27 cellular contexts compared by ENCODE assay signal in genomic region chr5:179235416-179236400, GRCh38.
A peak's percentile ranks its signal among the peaks of the same experiment; 100 is the strongest.
DNase-seq lines count a peak whose midpoint lies in the region; ATAC-seq and TF ChIP-seq lines count a peak whose summit lies in the region.
"Had no signal": no experiment of that assay in that cellular context is flagged by ENCODE, and none has a peak within 500 bp of the region (broad histone marks: within the 10 kb centered on the region; RNA-seq: fewer than 3 reads in every experiment).

No MANE protein-coding gene starts in this region.

- intact Hi-C loops in activated CD8-positive, alpha-beta T cell treated with anti-CD3 and anti-CD28 coated beads for 36 hours (cut with micrococcal nuclease): no loop called here

- peak; percentile 14 for DNase-seq in activated naive CD4-positive, alpha-beta T cell treated with anti-CD3 and anti-CD28 coated beads, Interleukin-2, amount 10 ng/mL, durations not matched to agents 7 days and 5 days
- no peak for DNase-seq in activated naive CD4-positive, alpha-beta T cell (lab: John Stamatoyannopoulos, UW)
- peak; percentile 47 for DNase-seq in RWPE2 (ENCODE audit: low spot score)
- DNase-seq in islet precursor cell: peak; percentile 28
- DNase-seq in suprapubic skin (ENCODE audit: low spot score in 2 of 2): peak; percentile 36 to 59
- no peak for DNase-seq in activated CD8-positive, alpha-beta T cell treated with anti-CD3 and anti-CD28 coated beads for 36 hours
- no peak for DNase-seq in AML-193 (lab: John Stamatoyannopoulos, UW)
- no peak for DNase-seq in amygdala (lab: John Stamatoyannopoulos, UW)
- DNase-seq: activated T-cell treated with anti-CD3 and anti-CD28 coated beads, Interleukin-2, amount 50 U/mL, for 72 hours; anterior cingulate cortex; BE2C; cortex of kidney; foreskin melanocyte; GM23248; MV-4-11; NCI-H446; nephron progenitor cell; stimulated activated CD4-positive, alpha-beta T cell treated with anti-CD3 and anti-CD28 coated beads, Interleukin-15, amount 100 ng/mL, for 24 hours; stimulated activated naive B cell treated with anti-CD40 and anti-IgM and Interleukin-4, amounts not matched to agents 10 μg/mL and 1 μg/mL and 100 μg/mL, for 72 hours had no signal

- POLR2A ChIA-PET in activated CD8-positive, alpha-beta T cell treated with anti-CD3 and anti-CD28 coated beads for 36 hours (lab: Charles Lee): no interaction called here

- H3K9me3 ChIP-seq in RWPE2 (ENCODE audit: severe bottlenecking) (peaks cover 16% of the 10 kb centered on the region), suprapubic skin (no peaks in the 10 kb centered on the region)
- H3K9me3 ChIP-seq: BE2C, esophagus muscularis mucosa, vagina had no signal

- H3K36me3 Mint-ChIP-seq in activated naive CD4-positive, alpha-beta T cell treated with anti-CD3 and anti-CD28 coated beads, Interleukin-2, amount 10 ng/mL, durations not matched to agents 7 days and 5 days: no peaks in the 10 kb centered on the region
- H3K36me3 Mint-ChIP-seq in activated CD8-positive, alpha-beta T cell treated with anti-CD3 and anti-CD28 coated beads for 36 hours (ENCODE audit: low read depth): no peaks in the 10 kb centered on the region
- H3K36me3 Mint-ChIP-seq: stimulated activated naive B cell treated with anti-CD40 and anti-IgM and Interleukin-4, amounts not matched to agents 10 μg/mL and 1 μg/mL and 100 μg/mL, for 72 hours had no signal

- no peak for ATAC-seq in RWPE2 (ENCODE audit: low read depth)
- ATAC-seq in activated CD8-positive, alpha-beta T cell treated with anti-CD3 and anti-CD28 coated beads for 36 hours: no peak
- ATAC-seq: A549; activated naive CD4-positive, alpha-beta T cell treated with anti-CD3 and anti-CD28 coated beads, Interleukin-2, amount 50 U/mL, for 72 hours; activated T-cell treated with anti-CD3 and anti-CD28 coated beads, Interleukin-2, amount 50 U/mL, for 72 hours; sciatic nerve; stimulated activated naive B cell treated with anti-CD40 and anti-IgM and Interleukin-4, amounts not matched to agents 10 μg/mL and 1 μg/mL and 100 μg/mL, for 72 hours had no signal

- H3K36me3 ChIP-seq in RWPE2 (ENCODE audit: low read depth): no peaks in the 10 kb centered on the region
- no peaks in the 10 kb centered on the region for H3K36me3 ChIP-seq in suprapubic skin
- H3K36me3 ChIP-seq: BE2C, esophagus muscularis mucosa, vagina had no signal

- no peaks in the 10 kb centered on the region for H3K27me3 ChIP-seq in RWPE2 (ENCODE audit: insufficient read depth, poor library complexity, severe bottlenecking)
- H3K27me3 ChIP-seq in suprapubic skin: no peaks in the 10 kb centered on the region
- H3K27me3 ChIP-seq: BE2C, hepatocyte, vagina had no signal

- no peak for TF ChIP-seq POLR2A in suprapubic skin (IDR thresholded peaks at IDR 0.05)

- no peaks in the 10 kb centered on the region for H3K4me1 Mint-ChIP-seq in activated naive CD4-positive, alpha-beta T cell treated with anti-CD3 and anti-CD28 coated beads, Interleukin-2, amount 10 ng/mL, durations not matched to agents 7 days and 5 days
- H3K4me1 Mint-ChIP-seq in activated CD8-positive, alpha-beta T cell treated with anti-CD3 and anti-CD28 coated beads for 36 hours (ENCODE audit: low read depth): no peaks in the 10 kb centered on the region
- H3K4me1 Mint-ChIP-seq: stimulated activated naive B cell treated with anti-CD40 and anti-IgM and Interleukin-4, amounts not matched to agents 10 μg/mL and 1 μg/mL and 100 μg/mL, for 72 hours had no signal

- 83% methylated on average over 8 of the region's 8 CpGs for WGBS in suprapubic skin

- CTCF ChIA-PET in activated naive CD4-positive, alpha-beta T cell treated with anti-CD3 and anti-CD28 coated beads, Interleukin-2, amount 10 ng/mL, durations not matched to agents 7 days and 5 days (lab: Charles Lee): no interaction called here
- CTCF ChIA-PET in activated CD8-positive, alpha-beta T cell treated with anti-CD3 and anti-CD28 coated beads for 36 hours (lab: Charles Lee): interaction anchor here (2.0 kb wide), 1 partner anchor 258 kb away, joined by 4 read pairs; no protein-coding TSS in a partner anchor

- no peak overlapping the region for H3K4me3 ChIP-seq in RWPE2 (ENCODE audit: severe bottlenecking)
- no peak overlapping the region for H3K4me3 ChIP-seq in suprapubic skin
- H3K4me3 ChIP-seq: A549, esophagus muscularis mucosa, GM23248, hepatocyte, vagina had no signal

- TF ChIP-seq CTCF in RWPE2 (IDR thresholded peaks at IDR 0.05; ENCODE audit: poor library complexity, severe bottlenecking): no peak
- no peak for TF ChIP-seq CTCF in suprapubic skin (IDR thresholded peaks at IDR 0.05)
- TF ChIP-seq CTCF in activated CD8-positive, alpha-beta T cell treated with anti-CD3 and anti-CD28 coated beads for 36 hours (IDR thresholded peaks at IDR 0.05): no peak

- no peaks in the 10 kb centered on the region for H3K27me3 Mint-ChIP-seq in activated naive CD4-positive, alpha-beta T cell treated with anti-CD3 and anti-CD28 coated beads, Interleukin-2, amount 10 ng/mL, durations not matched to agents 7 days and 5 days
- H3K27me3 Mint-ChIP-seq in activated CD8-positive, alpha-beta T cell treated with anti-CD3 and anti-CD28 coated beads for 36 hours: peaks cover 3% of the 10 kb centered on the region

- H3K4me1 ChIP-seq in RWPE2 (ENCODE audit: insufficient read depth, poor library complexity, severe bottlenecking) (no peaks in the 10 kb centered on the region), suprapubic skin (no peaks in the 10 kb centered on the region)
- H3K4me1 ChIP-seq: A549, BE2C, parathyroid adenoma had no signal

- H3K27ac ChIP-seq in RWPE2 (ENCODE audit: poor library complexity, severe bottlenecking) (no peak overlapping the region), suprapubic skin (no peak overlapping the region)
- H3K27ac ChIP-seq: A549, esophagus muscularis mucosa, GM23248, hepatocyte, parathyroid adenoma, RWPE1, vagina had no signal

- H3K27ac Mint-ChIP-seq in activated naive CD4-positive, alpha-beta T cell treated with anti-CD3 and anti-CD28 coated beads, Interleukin-2, amount 10 ng/mL, durations not matched to agents 7 days and 5 days: no peak overlapping the region
- H3K27ac Mint-ChIP-seq in activated CD8-positive, alpha-beta T cell treated with anti-CD3 and anti-CD28 coated beads for 36 hours: no peak overlapping the region
- H3K27ac Mint-ChIP-seq: activated naive CD4-positive, alpha-beta T cell treated with anti-CD3 and anti-CD28 coated beads, Interleukin-2, amount 50 U/mL, for 72 hours; activated T-cell treated with anti-CD3 and anti-CD28 coated beads, Interleukin-2, amount 50 U/mL, for 72 hours; nephron progenitor cell; stimulated activated naive B cell treated with anti-CD40 and anti-IgM and Interleukin-4, amounts not matched to agents 10 μg/mL and 1 μg/mL and 100 μg/mL, for 72 hours had no signal

- H3K9me3 Mint-ChIP-seq in activated naive CD4-positive, alpha-beta T cell treated with anti-CD3 and anti-CD28 coated beads, Interleukin-2, amount 10 ng/mL, durations not matched to agents 7 days and 5 days: peaks cover 21% of the 10 kb centered on the region
- no peaks in the 10 kb centered on the region for H3K9me3 Mint-ChIP-seq in activated CD8-positive, alpha-beta T cell treated with anti-CD3 and anti-CD28 coated beads for 36 hours
- H3K9me3 Mint-ChIP-seq: activated T-cell treated with anti-CD3 and anti-CD28 coated beads, Interleukin-2, amount 50 U/mL, for 72 hours had no signal

- TF ChIP-seq EP300 in suprapubic skin (IDR thresholded peaks at IDR 0.05): no peak

- no peak overlapping the region for H3K4me3 Mint-ChIP-seq in activated naive CD4-positive, alpha-beta T cell treated with anti-CD3 and anti-CD28 coated beads, Interleukin-2, amount 10 ng/mL, durations not matched to agents 7 days and 5 days
- H3K4me3 Mint-ChIP-seq in activated CD8-positive, alpha-beta T cell treated with anti-CD3 and anti-CD28 coated beads for 36 hours: no peak overlapping the region
- H3K4me3 Mint-ChIP-seq: activated T-cell treated with anti-CD3 and anti-CD28 coated beads, Interleukin-2, amount 50 U/mL, for 72 hours; nephron progenitor cell; stimulated activated naive B cell treated with anti-CD40 and anti-IgM and Interleukin-4, amounts not matched to agents 10 μg/mL and 1 μg/mL and 100 μg/mL, for 72 hours had no signal

Comparison
In these comparisons a context has a peak if more than half of its experiments do, and no peak if none do; other contexts are left out.
1. DNase-seq: peak in activated naive CD4-positive, alpha-beta T cell treated with anti-CD3 and anti-CD28 coated beads, Interleukin-2, amount 10 ng/mL, durations not matched to agents 7 days and 5 days (single experiment), RWPE2 (single experiment), islet precursor cell (single experiment) and suprapubic skin (2 of 2); none in activated naive CD4-positive, alpha-beta T cell (0 of 4), activated CD8-positive, alpha-beta T cell treated with anti-CD3 and anti-CD28 coated beads for 36 hours (single experiment), AML-193 (0 of 2) and amygdala (0 of 56).